In the genomic region with DNA sequence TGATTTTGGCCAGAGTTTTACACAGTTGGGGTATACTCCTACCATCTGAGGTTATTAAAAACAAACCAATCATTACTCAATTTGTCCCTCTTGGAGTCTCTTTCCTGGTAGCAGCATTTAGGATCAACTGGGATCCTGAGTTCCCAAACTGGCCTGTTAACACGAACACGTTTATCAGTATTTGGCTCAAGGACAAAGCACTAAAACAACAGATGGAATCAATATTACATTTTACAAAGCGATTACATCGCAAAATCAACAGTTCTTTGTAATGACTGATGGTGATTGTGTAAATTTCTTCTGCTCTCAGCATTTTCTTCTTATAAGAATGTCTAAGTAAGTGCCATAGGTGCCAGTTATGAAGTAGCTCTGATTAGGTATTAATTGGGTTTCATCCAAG, we compare ENCODE assay signal across 16 cellular contexts.
DNase-seq lines count a peak whose midpoint lies in the region; ATAC-seq, FAIRE-seq and TF ChIP-seq lines count a peak whose summit lies in the region.
"Had no signal": no experiment of that assay in that cellular context is flagged by ENCODE, and none has a peak within 500 bp of the region (broad histone marks: within the 10 kb centered on the region; RNA-seq: fewer than 3 reads in every experiment).

No MANE protein-coding gene starts in this region.

- intact Hi-C loops in pancreas (cut with DNase I) = no loop called here
- intact Hi-C loops in activated T-helper 2 cell treated with anti-CD3 and anti-CD28 coated beads, Interferon-gamma antibody, Interleukin-2, Interleukin-4, amounts not matched to agents 10 μg/mL and 5 μg/mL and 100 μg/mL, durations not matched to agents 14 hours and 24 hours and 36 hours (cut with micrococcal nuclease) = no loop called here

- no peak for TF ChIP-seq CTCF in pancreas (IDR thresholded peaks at IDR 0.05)

- no peaks in the 10 kb centered on the region for H3K36me3 ChIP-seq in pancreas
- H3K36me3 ChIP-seq: MG63, SJCRH30 had no signal

- ATAC-seq in pancreas = peak; percentile 23 to 71 (median 37)
- ATAC-seq in GM21717 (IDR thresholded peaks at IDR 0.05; ENCODE audit: unreplicated experiment) = no peak

- no peaks in the 10 kb centered on the region for H3K27me3 ChIP-seq in pancreas
- H3K27me3 ChIP-seq: MG63, SJCRH30 had no signal

- no peak overlapping the region for H3K4me3 ChIP-seq in pancreas
- H3K4me3 ChIP-seq: MG63, SJCRH30 had no signal

- peaks cover 15% of the 10 kb centered on the region for H3K9me3 Mint-ChIP-seq in activated T-helper 2 cell treated with anti-CD3 and anti-CD28 coated beads, Interferon-gamma antibody, Interleukin-2, Interleukin-4, amounts not matched to agents 10 μg/mL and 5 μg/mL and 100 μg/mL, durations not matched to agents 14 hours and 24 hours and 36 hours

- H3K36me3 Mint-ChIP-seq in activated T-helper 2 cell treated with anti-CD3 and anti-CD28 coated beads, Interferon-gamma antibody, Interleukin-2, Interleukin-4, amounts not matched to agents 10 μg/mL and 5 μg/mL and 100 μg/mL, durations not matched to agents 14 hours and 24 hours and 36 hours (ENCODE audit: low read depth) = no peaks in the 10 kb centered on the region

- no peaks in the 10 kb centered on the region for H3K4me1 Mint-ChIP-seq in activated T-helper 2 cell treated with anti-CD3 and anti-CD28 coated beads, Interferon-gamma antibody, Interleukin-2, Interleukin-4, amounts not matched to agents 10 μg/mL and 5 μg/mL and 100 μg/mL, durations not matched to agents 14 hours and 24 hours and 36 hours (ENCODE audit: low read depth)

- H3K4me1 ChIP-seq in pancreas = peaks cover 0 to 8% (median 5%) of the 10 kb centered on the region in 3 donors
- H3K4me1 ChIP-seq: SJCRH30 had no signal

- H3K4me3 Mint-ChIP-seq in activated T-helper 2 cell treated with anti-CD3 and anti-CD28 coated beads, Interferon-gamma antibody, Interleukin-2, Interleukin-4, amounts not matched to agents 10 μg/mL and 5 μg/mL and 100 μg/mL, durations not matched to agents 14 hours and 24 hours and 36 hours (ENCODE audit: low read depth) = no peak overlapping the region

- FAIRE-seq in pancreas (lab: Jason Lieb, UNC) = no peak

- 11 to 13% methylated on average over 4 of the region's 4 CpGs for WGBS in pancreas, 2 donors

- no peak overlapping the region for H3K27ac Mint-ChIP-seq in activated T-helper 2 cell treated with anti-CD3 and anti-CD28 coated beads, Interferon-gamma antibody, Interleukin-2, Interleukin-4, amounts not matched to agents 10 μg/mL and 5 μg/mL and 100 μg/mL, durations not matched to agents 14 hours and 24 hours and 36 hours

- H3K9me3 ChIP-seq in pancreas = no peaks in the 10 kb centered on the region
- H3K9me3 ChIP-seq: MG63, SJCRH30 had no signal

- H3K27me3 Mint-ChIP-seq in activated T-helper 2 cell treated with anti-CD3 and anti-CD28 coated beads, Interferon-gamma antibody, Interleukin-2, Interleukin-4, amounts not matched to agents 10 μg/mL and 5 μg/mL and 100 μg/mL, durations not matched to agents 14 hours and 24 hours and 36 hours (ENCODE audit: low read depth) = no peaks in the 10 kb centered on the region

- no peak overlapping the region for H3K27ac ChIP-seq in pancreas
- H3K27ac ChIP-seq: RWPE1, SJCRH30 had no signal

- peak; percentile 28 for DNase-seq in EH (ENCODE audit: low read depth)
- peak; percentile 49 for DNase-seq in RPMI7951 (ENCODE audit: low read depth)
- peak; percentile 1 for DNase-seq in fibroblast of gingiva (ENCODE audit: low read depth)
- DNase-seq in pancreas = no peak
- no peak for DNase-seq in activated CD8-positive, alpha-beta memory T cell treated with anti-CD3 and anti-CD28 coated beads, Interleukin-2, amount 50 U/mL, for 4 hours
- no peak for DNase-seq in NCI-H226
- DNase-seq in activated T-helper 2 cell treated with anti-CD3 and anti-CD28 coated beads, Interferon-gamma antibody, Interleukin-2, Interleukin-4, amounts not matched to agents 10 μg/mL and 5 μg/mL and 100 μg/mL, durations not matched to agents 14 hours and 24 hours and 36 hours (ENCODE audit: low spot score) = no peak
- DNase-seq: C1 segment of cervical spinal cord, MG63, NCI-H1105, NCI-H1930, NCI-H2171 treated with DMSO at 0.1 percent for 48 hours, NCI-H510A, SJCRH30 had no signal

Comparison
In these comparisons a context has a peak if more than half of its experiments do, and no peak if none do; other contexts are left out.
1. DNase-seq: peak in EH (single experiment), RPMI7951 (single experiment) and fibroblast of gingiva (single experiment); none in pancreas (0 of 6), activated CD8-positive, alpha-beta memory T cell treated with anti-CD3 and anti-CD28 coated beads, Interleukin-2, amount 50 U/mL, for 4 hours (single experiment), NCI-H226 (single experiment) and activated T-helper 2 cell treated with anti-CD3 and anti-CD28 coated beads, Interferon-gamma antibody, Interleukin-2, Interleukin-4, amounts not matched to agents 10 μg/mL and 5 μg/mL and 100 μg/mL, durations not matched to agents 14 hours and 24 hours and 36 hours (single experiment).